In the genomic region with DNA sequence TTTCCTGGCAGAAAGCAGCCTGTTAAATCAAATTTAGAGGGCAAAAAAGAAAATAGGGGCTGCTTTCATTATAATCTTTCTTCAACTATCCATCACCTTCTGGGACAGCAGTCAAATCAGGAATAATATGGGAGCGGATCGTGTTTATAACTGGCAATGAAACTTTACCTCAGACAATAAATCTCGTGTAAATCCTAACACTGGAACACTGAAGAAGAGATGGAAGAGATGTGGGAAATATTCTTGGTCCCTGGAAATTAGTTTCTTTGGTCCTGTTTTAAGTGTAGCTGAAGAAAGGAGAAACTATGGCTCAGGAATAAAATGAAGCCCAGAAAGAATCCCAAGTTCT, we compare ENCODE assay signal across 8 cellular contexts.
DNase-seq lines count a peak whose midpoint lies in the region; ATAC-seq and TF ChIP-seq lines count a peak whose summit lies in the region.

No MANE protein-coding gene starts in this region.

- POLR2A ChIA-PET in naive thymus-derived CD4-positive, alpha-beta T cell (lab: Charles Lee): interaction anchor here (0.6 to 15.9 kb wide), 11 partner anchors 10 to 536 kb away, joined by 3 to 205 read pairs (median 4); partner anchors contain the start of gene SERTAD2

- peaks cover 26 to 79% (median 68%) of the 10 kb centered on the region in 7 donors for H3K4me1 Mint-ChIP-seq in naive thymus-derived CD4-positive, alpha-beta T cell

- H3K4me3 ChIP-seq in left ventricle myocardium inferior (peak overlapping the region; percentile 56), urinary bladder (ENCODE audit: low read depth, low read length) (no peak overlapping the region)
- peak overlapping the region; percentile 66 for H3K4me3 ChIP-seq in naive thymus-derived CD4-positive, alpha-beta T cell (ENCODE audit: low read length)

- H3K9me3 ChIP-seq in left ventricle myocardium inferior (replicated peaks): no peaks in the 10 kb centered on the region
- H3K9me3 ChIP-seq in naive thymus-derived CD4-positive, alpha-beta T cell (ENCODE audit: control insufficient read depth in 2 of 3, low read length in 3 of 3): no peaks in the 10 kb centered on the region

- no peak for TF ChIP-seq CTCF in left ventricle myocardium inferior (IDR thresholded peaks at IDR 0.05; ENCODE audit: borderline replicate concordance)
- TF ChIP-seq CTCF in omental fat pad (IDR thresholded peaks at IDR 0.05): no peak

- ATAC-seq in Right ventricle myocardium superior (ENCODE audit: poor library complexity): no peak
- no peak for ATAC-seq in naive thymus-derived CD4-positive, alpha-beta T cell
- ATAC-seq in omental fat pad (ENCODE audit: low FRiP score): no peak

- CTCF ChIA-PET in naive thymus-derived CD4-positive, alpha-beta T cell (lab: Charles Lee): interaction anchor here (1.6 kb wide), 1 partner anchor 16 kb away, joined by 5 read pairs; no protein-coding TSS in a partner anchor

- peak overlapping the region; percentile 95 to 99 (median 98) for H3K27ac Mint-ChIP-seq in naive thymus-derived CD4-positive, alpha-beta T cell

- H3K27me3 Mint-ChIP-seq in naive thymus-derived CD4-positive, alpha-beta T cell: no peaks in the 10 kb centered on the region

- H3K4me1 ChIP-seq in left ventricle myocardium inferior: peaks cover 36% of the 10 kb centered on the region
- H3K4me1 ChIP-seq in naive thymus-derived CD4-positive, alpha-beta T cell (ENCODE audit: control insufficient read depth in 2 of 2, insufficient read depth in 2 of 2, low read length in 2 of 2): peaks cover 31 to 32% of the 10 kb centered on the region in 2 donors
- H3K4me1 ChIP-seq in urinary bladder (ENCODE audit: insufficient read depth): no peaks in the 10 kb centered on the region

- peaks cover 8 to 27% (median 22%) of the 10 kb centered on the region in 5 donors for H3K36me3 Mint-ChIP-seq in naive thymus-derived CD4-positive, alpha-beta T cell

- H3K27me3 ChIP-seq in left ventricle myocardium inferior (ENCODE audit: low read depth): no peaks in the 10 kb centered on the region
- no peaks in the 10 kb centered on the region for H3K27me3 ChIP-seq in naive thymus-derived CD4-positive, alpha-beta T cell (ENCODE audit: control insufficient read depth in 2 of 2, insufficient read depth in 2 of 2, low read length in 2 of 2)

- intact Hi-C loops in left ventricle myocardium inferior (cut with micrococcal nuclease) (loop anchor here (10.0 kb wide), 1 partner anchor 134 kb away; no protein-coding TSS in a partner anchor), Right ventricle myocardium superior (cut with DNase I) (no loop called here)
- intact Hi-C loops in naive thymus-derived CD4-positive, alpha-beta T cell (cut with micrococcal nuclease): loop anchor here in 1 of 2 donors (1.0 kb wide), 1 partner anchor 33 kb away; no protein-coding TSS in a partner anchor

- H3K9me3 Mint-ChIP-seq in naive thymus-derived CD4-positive, alpha-beta T cell: no peaks in the 10 kb centered on the region

- 18% methylated on average over 3 of the region's 3 CpGs for WGBS in urinary bladder

- H3K36me3 ChIP-seq in left ventricle myocardium inferior (no peaks in the 10 kb centered on the region), urinary bladder (ENCODE audit: insufficient read depth) (no peaks in the 10 kb centered on the region)
- H3K36me3 ChIP-seq in naive thymus-derived CD4-positive, alpha-beta T cell (ENCODE audit: control insufficient read depth in 2 of 3, insufficient read depth in 3 of 3, low read length in 3 of 3): no peaks in the 10 kb centered on the region

- DNase-seq in left ventricle myocardium inferior (no peak), Right ventricle myocardium superior (no peak), caudate nucleus (lab: John Stamatoyannopoulos, UW) (no peak), Ammon's horn (ENCODE audit: low spot score) (no peak), NCI-H1694 treated with DMSO at 0.1 percent for 48 hours (lab: John Stamatoyannopoulos, UW) (no peak), omental fat pad (ENCODE audit: low spot score) (no peak)
- no peak for DNase-seq in naive thymus-derived CD4-positive, alpha-beta T cell

- H3K4me3 Mint-ChIP-seq in naive thymus-derived CD4-positive, alpha-beta T cell: peak overlapping the region; percentile 80 to 95 (median 88)

- peak overlapping the region; percentile 83 for H3K27ac ChIP-seq in left ventricle myocardium inferior (replicated peaks)
- H3K27ac ChIP-seq in caudate nucleus (ENCODE audit: low read depth, low read length): peak overlapping the region; percentile 41
- H3K27ac ChIP-seq in naive thymus-derived CD4-positive, alpha-beta T cell (ENCODE audit: low read depth, low read length): peak overlapping the region; percentile 71
- peak overlapping the region; percentile 67 for H3K27ac ChIP-seq in urinary bladder (ENCODE audit: low read depth)
